Comparison of ENCODE assay signal across 1 cellular context in genomic region chr2:28768422-28768821, GRCh38.
TF ChIP-seq lines count a peak whose summit lies in the region.

No MANE protein-coding gene starts in this region.

TF ChIP-seq in WTC11, 78 proteins besides CTCF, POLR2A, EP300 and RAD21:
- TF ChIP-seq ZNF416 (CRISPR knock-in tag; IDR thresholded peaks at IDR 0.05) (no peak), ZNF219 (CRISPR knock-in tag; IDR thresholded peaks at IDR 0.05; ENCODE audit: borderline replicate concordance) (no peak), ARID4B (CRISPR knock-in tag; IDR thresholded peaks at IDR 0.05; ENCODE audit: borderline replicate concordance) (no peak), IRF2 (CRISPR knock-in tag; IDR thresholded peaks at IDR 0.05; ENCODE audit: borderline replicate concordance, low read depth) (no peak), RORB (CRISPR knock-in tag; IDR thresholded peaks at IDR 0.05) (no peak), CREM (CRISPR knock-in tag; IDR thresholded peaks at IDR 0.05) (no peak), TCF7 (CRISPR knock-in tag; IDR thresholded peaks at IDR 0.05; ENCODE audit: low read depth) (no peak)
- TF ChIP-seq, protein P1, sequence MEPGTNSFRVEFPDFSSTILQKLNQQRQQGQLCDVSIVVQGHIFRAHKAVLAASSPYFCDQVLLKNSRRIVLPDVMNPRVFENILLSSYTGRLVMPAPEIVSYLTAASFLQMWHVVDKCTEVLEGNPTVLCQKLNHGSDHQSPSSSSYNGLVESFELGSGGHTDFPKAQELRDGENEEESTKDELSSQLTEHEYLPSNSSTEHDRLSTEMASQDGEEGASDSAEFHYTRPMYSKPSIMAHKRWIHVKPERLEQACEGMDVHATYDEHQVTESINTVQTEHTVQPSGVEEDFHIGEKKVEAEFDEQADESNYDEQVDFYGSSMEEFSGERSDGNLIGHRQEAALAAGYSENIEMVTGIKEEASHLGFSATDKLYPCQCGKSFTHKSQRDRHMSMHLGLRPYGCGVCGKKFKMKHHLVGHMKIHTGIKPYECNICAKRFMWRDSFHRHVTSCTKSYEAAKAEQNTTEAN (CRISPR knock-in tag; IDR thresholded peaks at IDR 0.05), result no peak
- TF ChIP-seq, protein P2, sequence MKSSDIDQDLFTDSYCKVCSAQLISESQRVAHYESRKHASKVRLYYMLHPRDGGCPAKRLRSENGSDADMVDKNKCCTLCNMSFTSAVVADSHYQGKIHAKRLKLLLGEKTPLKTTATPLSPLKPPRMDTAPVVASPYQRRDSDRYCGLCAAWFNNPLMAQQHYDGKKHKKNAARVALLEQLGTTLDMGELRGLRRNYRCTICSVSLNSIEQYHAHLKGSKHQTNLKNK (CRISPR knock-in tag; IDR thresholded peaks at IDR 0.05), result no peak
